ENCODE assay signal across 28 cellular contexts in the genomic region with DNA sequence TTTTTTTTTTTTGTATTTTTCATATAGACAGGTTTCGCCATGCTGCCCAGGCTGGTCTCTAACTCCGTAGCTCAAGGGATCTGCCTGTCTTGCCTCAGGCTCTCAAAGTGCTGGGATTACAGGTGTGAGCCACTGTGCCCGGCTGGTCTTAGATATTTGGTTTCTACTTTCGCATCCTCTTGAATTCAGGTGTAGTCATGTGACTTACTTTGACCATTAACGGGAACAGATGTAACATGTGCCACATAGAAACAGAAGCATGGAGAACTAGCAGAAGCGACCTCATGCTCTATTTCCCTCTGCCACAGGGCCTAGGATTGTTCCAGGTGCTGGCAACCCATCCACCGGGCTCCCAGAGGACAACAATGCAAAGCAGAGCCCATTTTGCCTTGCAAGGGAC.
"Had no signal": no experiment of that assay in that cellular context is flagged by ENCODE, and none has a peak within 500 bp of the region (broad histone marks: within the 10 kb centered on the region; RNA-seq: fewer than 3 reads in every experiment).

No MANE protein-coding gene starts in this region.

- DNase-seq: colonic mucosa; cortex of kidney; dermis blood vessel endothelial cell; dorsolateral prefrontal cortex; effector CD4-positive, alpha-beta T cell; effector CD8-positive, alpha-beta T cell; effector memory CD4-positive, alpha-beta T cell; effector memory CD8-positive, alpha-beta T cell; endodermal cell; erythroblast; esophagus squamous epithelium; foreskin fibroblast; foreskin keratinocyte; foreskin melanocyte; gastrocnemius medialis; glutamatergic neuron; head of caudate nucleus; heart left ventricle; heart right ventricle had no signal

- H3K27ac ChIP-seq: colonic mucosa, coronary artery, dorsolateral prefrontal cortex, epithelial cell of prostate, esophagus muscularis mucosa, esophagus squamous epithelium, foreskin keratinocyte, gastrocnemius medialis, gastroesophageal sphincter, heart left ventricle, heart right ventricle had no signal

- H3K9me3 ChIP-seq: colonic mucosa, esophagus muscularis mucosa, esophagus squamous epithelium, gastrocnemius medialis, gastroesophageal sphincter, heart left ventricle, heart right ventricle had no signal

- H3K4me3 ChIP-seq: colonic mucosa, coronary artery, dorsolateral prefrontal cortex, esophagus muscularis mucosa, esophagus squamous epithelium, gastrocnemius medialis, gastroesophageal sphincter, heart left ventricle, heart right ventricle had no signal

- ATAC-seq: effector memory CD8-positive, alpha-beta T cell; esophagus mucosa; foreskin keratinocyte; gastrocnemius medialis; gastroesophageal sphincter; heart left ventricle; heart right ventricle had no signal

- FAIRE-seq: colon, endometrium, endothelial cell of umbilical vein, frontal cortex had no signal

- H3K4me1 ChIP-seq: colonic mucosa, esophagus muscularis mucosa, esophagus squamous epithelium, foreskin keratinocyte, gastrocnemius medialis, gastroesophageal sphincter, heart left ventricle, heart right ventricle had no signal

- H3K27me3 ChIP-seq: colonic mucosa, foreskin keratinocyte had no signal

- H3K36me3 ChIP-seq: colonic mucosa, esophagus muscularis mucosa, esophagus squamous epithelium, gastrocnemius medialis, gastroesophageal sphincter, heart left ventricle, heart right ventricle had no signal
